16 cellular contexts compared by ENCODE assay signal in the genomic region with DNA sequence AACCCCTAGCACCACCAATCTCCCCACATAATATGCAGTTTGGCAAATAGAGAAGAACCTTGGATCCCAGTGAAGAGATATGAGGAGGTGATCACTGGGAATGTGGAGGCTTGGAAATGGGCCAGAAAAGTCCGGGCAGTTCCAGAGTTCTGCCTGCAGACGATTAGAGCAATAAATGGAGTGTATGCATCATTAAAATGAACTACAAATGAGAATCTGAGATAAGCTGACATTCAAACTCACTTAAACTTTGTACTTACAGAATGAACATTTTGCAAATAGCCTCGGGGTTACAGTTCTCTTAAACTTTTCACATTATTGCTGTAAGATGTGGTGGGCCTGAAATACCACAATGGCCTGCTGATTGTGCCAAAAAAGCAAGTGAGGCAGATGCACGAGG. TPM values are rescaled to one million over a fixed set of nuclear protein-coding genes. Genes with fewer than 3 reads are reported as not detected.
DNase-seq lines count a peak whose midpoint lies in the region; ATAC-seq and TF ChIP-seq lines count a peak whose summit lies in the region.
"Had no signal": no experiment of that assay in that cellular context is flagged by ENCODE, and none has a peak within 500 bp of the region (broad histone marks: within the 10 kb centered on the region; RNA-seq: fewer than 3 reads in every experiment).

No MANE protein-coding gene starts in this region.

- H3K9me2 ChIP-seq in GM23338 (ENCODE audit: insufficient read depth) = no peaks in the 10 kb centered on the region; the same call in 1 of the 2 replicates

- H3K4me1 ChIP-seq in GM23338 (ENCODE audit: insufficient read depth) (no peaks in the 10 kb centered on the region), colonic mucosa (peaks cover under 1% of the 10 kb centered on the region), neural progenitor cell (no peaks in the 10 kb centered on the region)
- H3K4me1 ChIP-seq: left lung had no signal

- H3K36me3 ChIP-seq in GM23338 (ENCODE audit: insufficient read depth) (no peaks in the 10 kb centered on the region), colonic mucosa (no peaks in the 10 kb centered on the region), neural progenitor cell (no peaks in the 10 kb centered on the region)
- H3K36me3 ChIP-seq: left lung, thoracic aorta had no signal

- H3K4me3 Mint-ChIP-seq in GM23338 = no peak overlapping the region
- no peak overlapping the region for H3K4me3 Mint-ChIP-seq in nephron
- no peak overlapping the region for H3K4me3 Mint-ChIP-seq in neural progenitor cell
- H3K4me3 Mint-ChIP-seq: activated T-helper 17 cell treated with anti-CD3 and anti-CD28 coated beads, Interleukin-2, amount 50 U/mL, for 72 hours had no signal

- H3K27ac ChIP-seq in GM23338 (ENCODE audit: low read depth) (no peak overlapping the region), colonic mucosa (peak overlapping the region; percentile 53), neural progenitor cell (no peak overlapping the region)
- H3K27ac ChIP-seq: left lung, thoracic aorta had no signal

- H3K9me3 ChIP-seq in colonic mucosa (no peaks in the 10 kb centered on the region), neural progenitor cell (ENCODE audit: low read depth) (no peaks in the 10 kb centered on the region)
- H3K9me3 ChIP-seq: left lung, thoracic aorta had no signal

- peaks cover 5% of the 10 kb centered on the region for H3K27me3 Mint-ChIP-seq in GM23338 (ENCODE audit: insufficient read depth, low read depth, poor library complexity)
- peaks cover 2% of the 10 kb centered on the region for H3K27me3 Mint-ChIP-seq in nephron (ENCODE audit: low read depth)
- no peaks in the 10 kb centered on the region for H3K27me3 Mint-ChIP-seq in neural progenitor cell (ENCODE audit: insufficient read depth, low read depth)

- no peaks in the 10 kb centered on the region for H3F3A ChIP-seq in GM23338 (replicated peaks; ENCODE audit: low read depth)
- H3F3A ChIP-seq in neural progenitor cell (ENCODE audit: low read depth) = no peaks in the 10 kb centered on the region

- H3K79me2 ChIP-seq in GM23338 (replicated peaks; ENCODE audit: insufficient read depth) = no peaks in the 10 kb centered on the region
- H3K79me2 ChIP-seq in neural progenitor cell (ENCODE audit: low read depth) = no peaks in the 10 kb centered on the region

- H3K4me3 ChIP-seq in GM23338 (no peak overlapping the region), colonic mucosa (no peak overlapping the region), neural progenitor cell (no peak overlapping the region)
- H3K4me3 ChIP-seq: left lung, thoracic aorta had no signal

- H3K9ac ChIP-seq in colonic mucosa (ENCODE audit: low read depth in 2 of 2, low read length in 2 of 2) (no peak overlapping the region), neural progenitor cell (no peak overlapping the region)

- H3K9me3 Mint-ChIP-seq in GM23338 = no peaks in the 10 kb centered on the region
- H3K9me3 Mint-ChIP-seq in nephron = peaks cover 5% of the 10 kb centered on the region
- peaks cover 5% of the 10 kb centered on the region for H3K9me3 Mint-ChIP-seq in neural progenitor cell

- H3K4me2 ChIP-seq in GM23338 = no peak overlapping the region
- no peak overlapping the region for H3K4me2 ChIP-seq in neural progenitor cell

- H3K4me1 Mint-ChIP-seq in GM23338 = peaks cover 5% of the 10 kb centered on the region
- H3K4me1 Mint-ChIP-seq in nephron = peaks cover 18% of the 10 kb centered on the region
- H3K4me1 Mint-ChIP-seq in neural progenitor cell = no peaks in the 10 kb centered on the region
- H3K4me1 Mint-ChIP-seq: activated T-helper 17 cell treated with anti-CD3 and anti-CD28 coated beads, Interleukin-2, amount 50 U/mL, for 72 hours had no signal

- H3K27me3 ChIP-seq in GM23338 (ENCODE audit: insufficient read depth) (no peaks in the 10 kb centered on the region), colonic mucosa (no peaks in the 10 kb centered on the region), neural progenitor cell (no peaks in the 10 kb centered on the region)
- H3K27me3 ChIP-seq: left lung had no signal

- ATAC-seq in GM23338 = no peak
- no peak for ATAC-seq in GM21717 (IDR thresholded peaks at IDR 0.05; ENCODE audit: unreplicated experiment)
- ATAC-seq: activated T-helper 17 cell treated with anti-CD3 and anti-CD28 coated beads, Interleukin-2, amount 50 U/mL, for 72 hours; left lung had no signal

- H2AFZ ChIP-seq in GM23338 (0 out of 2 replicates have a peak overlapping the region, but pooled peaks have one; percentile 23), neural progenitor cell (replicated peaks) (no peak overlapping the region)

- DNase-seq in GM23338 (ENCODE audit: low spot score) (no peak), OCI-M1 (lab: John Stamatoyannopoulos, UW) (peak; percentile 10), colonic mucosa (peak; percentile 74), NCI-H1092 treated with DMSO at 0.1 percent for 48 hours (lab: John Stamatoyannopoulos, UW) (no peak), HCEC 1CT (no peak), neural progenitor cell (ENCODE audit: low spot score) (no peak)
- DNase-seq: caudate nucleus, erythroblast, glutamatergic neuron, left lung, NCI-H187 treated with DMSO at 0.1 percent for 48 hours, NCI-H345 had no signal

- no peaks in the 10 kb centered on the region for H3K36me3 Mint-ChIP-seq in GM23338 (ENCODE audit: low read depth)
- no peaks in the 10 kb centered on the region for H3K36me3 Mint-ChIP-seq in nephron (ENCODE audit: low read depth)
- no peaks in the 10 kb centered on the region for H3K36me3 Mint-ChIP-seq in neural progenitor cell

- no peak for TF ChIP-seq CTCF in GM23338 (conservative IDR thresholded peaks at IDR 0.05; ENCODE audit: low read depth in 2 of 2)
- TF ChIP-seq CTCF in colonic mucosa (IDR thresholded peaks at IDR 0.05) = no peak
- TF ChIP-seq CTCF in nephron (IDR thresholded peaks at IDR 0.05; ENCODE audit: unreplicated experiment in 3 of 3) = no peak
- TF ChIP-seq CTCF in neural progenitor cell (IDR thresholded peaks at IDR 0.05) = no peak

- H3K27ac Mint-ChIP-seq in GM23338 (no peak overlapping the region), nephron (peak overlapping the region; percentile 77 to 89 (median 84)), neural progenitor cell (no peak overlapping the region)
- H3K27ac Mint-ChIP-seq: activated T-helper 17 cell treated with anti-CD3 and anti-CD28 coated beads, Interleukin-2, amount 50 U/mL, for 72 hours had no signal

- no peaks in the 10 kb centered on the region for H4K20me1 ChIP-seq in GM23338 (replicated peaks; ENCODE audit: insufficient read depth)
- H4K20me1 ChIP-seq in neural progenitor cell (ENCODE audit: low read depth) = no peaks in the 10 kb centered on the region

- intact Hi-C loops in colonic mucosa (cut with DNase I) = no loop called here

TF ChIP-seq in GM23338, 12 proteins besides CTCF, POLR2A, EP300 and RAD21:
- TF ChIP-seq STAT1 (IDR thresholded peaks at IDR 0.05; ENCODE audit: unreplicated experiment) (no peak), POLR2AphosphoS5 (IDR thresholded peaks at IDR 0.05; ENCODE audit: low read depth) (no peak), NANOG (IDR thresholded peaks at IDR 0.05; ENCODE audit: borderline replicate concordance) (no peak), ZNF114 (CRISPR knock-in tag; IDR thresholded peaks at IDR 0.05) (no peak), EZH2 (IDR thresholded peaks at IDR 0.05; ENCODE audit: low read depth, unreplicated experiment) (no peak), EZH2phosphoT487 (IDR thresholded peaks at IDR 0.05; ENCODE audit: unreplicated experiment) (no peak)
- TF ChIP-seq, protein P1, sequence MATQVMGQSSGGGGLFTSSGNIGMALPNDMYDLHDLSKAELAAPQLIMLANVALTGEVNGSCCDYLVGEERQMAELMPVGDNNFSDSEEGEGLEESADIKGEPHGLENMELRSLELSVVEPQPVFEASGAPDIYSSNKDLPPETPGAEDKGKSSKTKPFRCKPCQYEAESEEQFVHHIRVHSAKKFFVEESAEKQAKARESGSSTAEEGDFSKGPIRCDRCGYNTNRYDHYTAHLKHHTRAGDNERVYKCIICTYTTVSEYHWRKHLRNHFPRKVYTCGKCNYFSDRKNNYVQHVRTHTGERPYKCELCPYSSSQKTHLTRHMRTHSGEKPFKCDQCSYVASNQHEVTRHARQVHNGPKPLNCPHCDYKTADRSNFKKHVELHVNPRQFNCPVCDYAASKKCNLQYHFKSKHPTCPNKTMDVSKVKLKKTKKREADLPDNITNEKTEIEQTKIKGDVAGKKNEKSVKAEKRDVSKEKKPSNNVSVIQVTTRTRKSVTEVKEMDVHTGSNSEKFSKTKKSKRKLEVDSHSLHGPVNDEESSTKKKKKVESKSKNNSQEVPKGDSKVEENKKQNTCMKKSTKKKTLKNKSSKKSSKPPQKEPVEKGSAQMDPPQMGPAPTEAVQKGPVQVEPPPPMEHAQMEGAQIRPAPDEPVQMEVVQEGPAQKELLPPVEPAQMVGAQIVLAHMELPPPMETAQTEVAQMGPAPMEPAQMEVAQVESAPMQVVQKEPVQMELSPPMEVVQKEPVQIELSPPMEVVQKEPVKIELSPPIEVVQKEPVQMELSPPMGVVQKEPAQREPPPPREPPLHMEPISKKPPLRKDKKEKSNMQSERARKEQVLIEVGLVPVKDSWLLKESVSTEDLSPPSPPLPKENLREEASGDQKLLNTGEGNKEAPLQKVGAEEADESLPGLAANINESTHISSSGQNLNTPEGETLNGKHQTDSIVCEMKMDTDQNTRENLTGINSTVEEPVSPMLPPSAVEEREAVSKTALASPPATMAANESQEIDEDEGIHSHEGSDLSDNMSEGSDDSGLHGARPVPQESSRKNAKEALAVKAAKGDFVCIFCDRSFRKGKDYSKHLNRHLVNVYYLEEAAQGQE (IDR thresholded peaks at IDR 0.05; ENCODE audit: unreplicated experiment) = no peak
- TF ChIP-seq, protein P2, sequence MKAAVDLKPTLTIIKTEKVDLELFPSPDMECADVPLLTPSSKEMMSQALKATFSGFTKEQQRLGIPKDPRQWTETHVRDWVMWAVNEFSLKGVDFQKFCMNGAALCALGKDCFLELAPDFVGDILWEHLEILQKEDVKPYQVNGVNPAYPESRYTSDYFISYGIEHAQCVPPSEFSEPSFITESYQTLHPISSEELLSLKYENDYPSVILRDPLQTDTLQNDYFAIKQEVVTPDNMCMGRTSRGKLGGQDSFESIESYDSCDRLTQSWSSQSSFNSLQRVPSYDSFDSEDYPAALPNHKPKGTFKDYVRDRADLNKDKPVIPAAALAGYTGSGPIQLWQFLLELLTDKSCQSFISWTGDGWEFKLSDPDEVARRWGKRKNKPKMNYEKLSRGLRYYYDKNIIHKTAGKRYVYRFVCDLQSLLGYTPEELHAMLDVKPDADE (IDR thresholded peaks at IDR 0.05) = no peak

RNA-seq across cellular contexts. Expression of a gene that starts 23.0 kb away (rescaled TPM):
- total RNA-seq in GM23338 (2014; rRNA removed; shearing (Covaris generic)) = 49.4 and 50.8 TPM in 2 replicates
- 8.8 and 10.6 TPM in 2 replicates for polyA plus RNA-seq in GM23338 (2016; fragmentation: Nextera tagmentation; extraction: Ambion mirVana)
- total RNA-seq in colonic mucosa = 10 to 100 TPM; 35.5 to 39.2 TPM
- 20.6 and 21.1 TPM in 2 replicates for total RNA-seq in neural progenitor cell (ENCODE audit: low replicate concordance)

Comparison
In these comparisons a context has a peak if more than half of its experiments do, and no peak if none do; other contexts are left out.
1. DNase-seq: peak in OCI-M1 (single experiment) and colonic mucosa (single experiment); none in GM23338 (single experiment), NCI-H1092 treated with DMSO at 0.1 percent for 48 hours (single experiment), HCEC 1CT (single experiment) and neural progenitor cell (single experiment).
2. H3K27ac Mint-ChIP-seq: peak in nephron (3 of 3); none in GM23338 (single experiment) and neural progenitor cell (single experiment).